In the genomic region with DNA sequence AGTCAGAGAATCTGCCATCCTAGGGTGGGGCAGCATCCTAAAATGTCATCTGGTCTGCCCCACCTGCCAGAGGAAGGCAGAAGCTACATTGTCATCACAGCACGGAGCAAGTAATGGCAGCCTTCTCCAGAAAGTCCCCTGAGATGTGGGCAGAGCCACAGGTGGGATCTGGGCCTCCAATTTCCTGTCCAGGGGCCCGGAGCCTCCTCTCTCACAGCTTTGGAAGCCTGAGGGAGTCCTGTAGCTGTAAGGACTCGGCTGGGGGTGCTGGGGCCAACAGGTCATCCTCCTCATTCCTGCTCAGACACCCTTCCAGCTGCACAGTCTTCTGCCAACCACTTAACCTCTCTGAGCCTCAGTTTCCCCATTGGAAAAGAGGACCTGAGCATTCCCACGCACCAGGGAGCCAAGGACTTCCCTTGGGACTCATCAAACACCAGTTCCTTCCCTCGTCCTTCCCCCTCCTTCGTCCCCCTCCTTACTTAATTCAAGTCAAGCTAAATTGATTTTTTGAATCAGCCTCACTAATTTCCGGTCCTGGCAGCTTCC, we compare ENCODE assay signal across 22 cellular contexts. TPM values are rescaled to one million over a fixed set of nuclear protein-coding genes. Genes with fewer than 3 reads are reported as not detected.
A peak's percentile ranks its signal among the peaks of the same experiment; 100 is the strongest.
DNase-seq lines count a peak whose midpoint lies in the region; ATAC-seq, FAIRE-seq and TF ChIP-seq lines count a peak whose summit lies in the region.
"Had no signal": no experiment of that assay in that cellular context is flagged by ENCODE, and none has a peak within 500 bp of the region (broad histone marks: within the 10 kb centered on the region; RNA-seq: fewer than 3 reads in every experiment).

No MANE protein-coding gene starts in this region.

- no peaks in the 10 kb centered on the region for H3K9me2 ChIP-seq in SK-N-SH

- 53% methylated on average over 6 of the region's 7 CpGs for WGBS in SK-N-SH (ENCODE audit: low lambda C conversion rate)
- 73 to 76% methylated on average over 7 of the region's 7 CpGs for WGBS in heart right ventricle, 2 donors

- H3K27me3 ChIP-seq in SK-N-SH (ENCODE audit: insufficient read depth) (no peaks in the 10 kb centered on the region), astrocyte (ENCODE audit: insufficient read depth, low read length) (no peaks in the 10 kb centered on the region), heart right ventricle (no peaks in the 10 kb centered on the region)

- peak overlapping the region; percentile 75 for H3K27ac Mint-ChIP-seq in astrocyte (ENCODE audit: unreplicated experiment)
- H3K27ac Mint-ChIP-seq in mesothelial cell of epicardium, result peak overlapping the region; percentile 90
- H3K27ac Mint-ChIP-seq: CD4-positive, CD25-positive, alpha-beta regulatory T cell; memory B cell had no signal

- DNase-seq in SK-N-SH, result no peak
- DNase-seq in astrocyte (ENCODE audit: low read depth), result no peak
- DNase-seq in mesothelial cell of epicardium (ENCODE audit: low spot score in 2 of 2, unreplicated experiment in 2 of 2), result no peak
- DNase-seq in urothelium cell line (ENCODE audit: low spot score), result peak; percentile 29
- DNase-seq in ecto neural progenitor cell (ENCODE audit: low spot score), result no peak
- no peak for DNase-seq in heart right ventricle
- DNase-seq: activated CD4-positive, CD25-positive, alpha-beta regulatory T cell treated with anti-CD3 and anti-CD28 coated beads, Interleukin-2, amount 50 U/mL, for 72 hours; CD4-positive, CD25-positive, alpha-beta regulatory T cell; DND-41; hippocampal formation; Kasumi-1; NCI-H1048; NCI-H2029; nephron progenitor cell; NK-92 treated with Interleukin-12 subunit alpha and Interleukin-12 subunit beta, amount 100 ng/mL, for 24 hours had no signal

- peaks cover 39% of the 10 kb centered on the region for H3K27me3 Mint-ChIP-seq in astrocyte (ENCODE audit: low read depth, unreplicated experiment)
- H3K27me3 Mint-ChIP-seq in mesothelial cell of epicardium (ENCODE audit: low read depth), result no peaks in the 10 kb centered on the region

- H3K4me2 ChIP-seq in SK-N-SH (peak overlapping the region; percentile 37; the same call in 1 of the 2 replicates), astrocyte (ENCODE audit: low read length) (peak overlapping the region; percentile 80)

- H3K27ac ChIP-seq in SK-N-SH (ENCODE audit: low read depth in 2 of 2, low read length in 1 of 2) (no peak overlapping the region), astrocyte (ENCODE audit: low read depth, low read length) (peak overlapping the region; percentile 87), heart right ventricle (no peak overlapping the region)

- FAIRE-seq in astrocyte (lab: Jason Lieb, UNC) (no peak), urothelium cell line (lab: Jason Lieb, UNC) (no peak)
- FAIRE-seq: A204.1, endothelial cell of umbilical vein, keratinocyte had no signal

- H3K9me3 ChIP-seq in SK-N-SH (no peaks in the 10 kb centered on the region), astrocyte (ENCODE audit: insufficient read depth, low read depth, low read length) (no peaks in the 10 kb centered on the region), heart right ventricle (no peaks in the 10 kb centered on the region)

- peaks cover 0 to 10% of the 10 kb centered on the region in 2 experiments; a peak in 2 of 4 replicates for H3K4me1 ChIP-seq in SK-N-SH (ENCODE audit: control insufficient read depth in 1 of 2, insufficient read depth in 2 of 2, low read depth in 1 of 2, low read length in 1 of 2)
- H3K4me1 ChIP-seq in astrocyte (ENCODE audit: insufficient read depth, low read length), result peaks cover 32% of the 10 kb centered on the region
- H3K4me1 ChIP-seq in heart right ventricle, result peaks cover 0 to 14% (median 0%) of the 10 kb centered on the region in 9 donors

- H4K20me1 ChIP-seq in SK-N-SH (ENCODE audit: insufficient read depth) (no peaks in the 10 kb centered on the region), astrocyte (ENCODE audit: insufficient read depth, low read length) (no peaks in the 10 kb centered on the region)

- CTCF ChIA-PET in SK-N-SH (lab: Yijun Ruan, JAX), result interaction anchor here (0.6 kb wide), 1 partner anchor 18 kb away, joined by 3 read pairs; no protein-coding TSS in a partner anchor

- intact Hi-C loops in heart right ventricle (cut with DNase I), result no loop called here

- no peaks in the 10 kb centered on the region for H3K36me3 ChIP-seq in SK-N-SH (replicated peaks in 1 of 2; ENCODE audit: control insufficient read depth in 1 of 2, insufficient read depth in 2 of 2, low read length in 1 of 2)
- H3K36me3 ChIP-seq in astrocyte (ENCODE audit: insufficient read depth, low read length), result no peaks in the 10 kb centered on the region
- no peaks in the 10 kb centered on the region for H3K36me3 ChIP-seq in heart right ventricle

- POLR2A ChIA-PET in SK-N-SH (lab: Yijun Ruan, JAX), result no interaction called here

- TF ChIP-seq CTCF in SK-N-SH (IDR thresholded peaks at IDR 0.05), result no peak
- TF ChIP-seq CTCF in astrocyte (IDR thresholded peaks at IDR 0.05; ENCODE audit: insufficient read depth, low read depth, low read length), result no peak
- no peak for TF ChIP-seq CTCF in mesothelial cell of epicardium (IDR thresholded peaks at IDR 0.05; ENCODE audit: unreplicated experiment)
- no peak for TF ChIP-seq CTCF in heart right ventricle (IDR thresholded peaks at IDR 0.05)

- H3K4me3 ChIP-seq in SK-N-SH (ENCODE audit: low read depth in 2 of 2, low read length in 1 of 2) (no peak overlapping the region), astrocyte (ENCODE audit: insufficient read depth, low read depth, low read length) (peak overlapping the region; percentile 1), heart right ventricle (no peak overlapping the region)

- TF ChIP-seq EP300 in SK-N-SH (IDR thresholded peaks at IDR 0.05; ENCODE audit: borderline replicate concordance in 1 of 2, low read depth in 1 of 2, low read length in 1 of 2), result no peak

- TF ChIP-seq RAD21 in SK-N-SH (IDR thresholded peaks at IDR 0.05; ENCODE audit: low read length), result no peak

- H3K79me2 ChIP-seq in SK-N-SH (ENCODE audit: insufficient read depth) (no peaks in the 10 kb centered on the region), astrocyte (ENCODE audit: insufficient read depth, low read length) (no peaks in the 10 kb centered on the region)

- H2AFZ ChIP-seq in SK-N-SH (ENCODE audit: low read depth) (no peak overlapping the region), astrocyte (ENCODE audit: low read depth, low read length) (peak overlapping the region; percentile 50)

- no peak overlapping the region for H3K9ac ChIP-seq in SK-N-SH
- H3K9ac ChIP-seq in astrocyte (ENCODE audit: low read length), result peak overlapping the region; percentile 65

- H3K4me1 Mint-ChIP-seq in astrocyte (ENCODE audit: low read depth, unreplicated experiment), result peaks cover 30% of the 10 kb centered on the region
- H3K4me1 Mint-ChIP-seq in mesothelial cell of epicardium, result peaks cover 60% of the 10 kb centered on the region

- H3F3A ChIP-seq in SK-N-SH (replicated peaks; ENCODE audit: insufficient read depth), result no peaks in the 10 kb centered on the region

- H3K9me3 Mint-ChIP-seq in astrocyte (ENCODE audit: unreplicated experiment) (peaks cover 3% of the 10 kb centered on the region), mesothelial cell of epicardium (no peaks in the 10 kb centered on the region)
- H3K9me3 Mint-ChIP-seq: activated naive CD4-positive, alpha-beta T cell treated with anti-CD3 and anti-CD28 coated beads, Interleukin-2, amount 50 U/mL, for 72 hours; CD4-positive, CD25-positive, alpha-beta regulatory T cell; memory B cell; nephron progenitor cell had no signal

- H3K4me3 Mint-ChIP-seq in astrocyte (ENCODE audit: unreplicated experiment) (no peak overlapping the region), mesothelial cell of epicardium (no peak overlapping the region)
- H3K4me3 Mint-ChIP-seq: CD4-positive, CD25-positive, alpha-beta regulatory T cell; memory B cell; nephron progenitor cell had no signal

- ATAC-seq in SK-N-SH treated with all-trans-retinoic acid at 6 μM for 48 hours, result no peak
- ATAC-seq in heart right ventricle, result no peak
- no peak for ATAC-seq in HG03520 (IDR thresholded peaks at IDR 0.05; ENCODE audit: unreplicated experiment)

- H3K36me3 Mint-ChIP-seq in astrocyte (ENCODE audit: low read depth, unreplicated experiment) (no peaks in the 10 kb centered on the region), mesothelial cell of epicardium (no peaks in the 10 kb centered on the region)
- H3K36me3 Mint-ChIP-seq: activated naive CD4-positive, alpha-beta T cell treated with anti-CD3 and anti-CD28 coated beads, Interleukin-2, amount 50 U/mL, for 72 hours; CD4-positive, CD25-positive, alpha-beta regulatory T cell; memory B cell had no signal

TF ChIP-seq in SK-N-SH, 30 proteins besides CTCF, POLR2A, EP300 and RAD21 (continues in another document):
- TF ChIP-seq, protein P1, sequence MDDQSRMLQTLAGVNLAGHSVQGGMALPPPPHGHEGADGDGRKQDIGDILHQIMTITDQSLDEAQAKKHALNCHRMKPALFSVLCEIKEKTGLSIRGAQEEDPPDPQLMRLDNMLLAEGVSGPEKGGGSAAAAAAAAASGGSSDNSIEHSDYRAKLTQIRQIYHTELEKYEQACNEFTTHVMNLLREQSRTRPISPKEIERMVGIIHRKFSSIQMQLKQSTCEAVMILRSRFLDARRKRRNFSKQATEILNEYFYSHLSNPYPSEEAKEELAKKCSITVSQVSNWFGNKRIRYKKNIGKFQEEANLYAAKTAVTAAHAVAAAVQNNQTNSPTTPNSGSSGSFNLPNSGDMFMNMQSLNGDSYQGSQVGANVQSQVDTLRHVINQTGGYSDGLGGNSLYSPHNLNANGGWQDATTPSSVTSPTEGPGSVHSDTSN (IDR thresholded peaks at IDR 0.05), result no peak

TF ChIP-seq in SK-N-SH treated with all-trans-retinoic acid at 6 μM for 48 hours, 23 proteins besides CTCF, POLR2A, EP300 and RAD21 (continues in another document):
- TF ChIP-seq, protein P2, sequence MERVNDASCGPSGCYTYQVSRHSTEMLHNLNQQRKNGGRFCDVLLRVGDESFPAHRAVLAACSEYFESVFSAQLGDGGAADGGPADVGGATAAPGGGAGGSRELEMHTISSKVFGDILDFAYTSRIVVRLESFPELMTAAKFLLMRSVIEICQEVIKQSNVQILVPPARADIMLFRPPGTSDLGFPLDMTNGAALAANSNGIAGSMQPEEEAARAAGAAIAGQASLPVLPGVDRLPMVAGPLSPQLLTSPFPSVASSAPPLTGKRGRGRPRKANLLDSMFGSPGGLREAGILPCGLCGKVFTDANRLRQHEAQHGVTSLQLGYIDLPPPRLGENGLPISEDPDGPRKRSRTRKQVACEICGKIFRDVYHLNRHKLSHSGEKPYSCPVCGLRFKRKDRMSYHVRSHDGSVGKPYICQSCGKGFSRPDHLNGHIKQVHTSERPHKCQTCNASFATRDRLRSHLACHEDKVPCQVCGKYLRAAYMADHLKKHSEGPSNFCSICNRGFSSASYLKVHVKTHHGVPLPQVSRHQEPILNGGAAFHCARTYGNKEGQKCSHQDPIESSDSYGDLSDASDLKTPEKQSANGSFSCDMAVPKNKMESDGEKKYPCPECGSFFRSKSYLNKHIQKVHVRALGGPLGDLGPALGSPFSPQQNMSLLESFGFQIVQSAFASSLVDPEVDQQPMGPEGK (CRISPR knock-in tag; IDR thresholded peaks at IDR 0.05; ENCODE audit: borderline replicate concordance), result no peak

RNA-seq across cellular contexts. Expression of a gene that starts 48.6 kb away (rescaled TPM):
- polyA plus RNA-seq in SK-N-SH (2012; rRNA removed), result 385 and 459 TPM in 2 replicates
- polyA plus RNA-seq in SK-N-SH (2012; cell fraction: cytosol; rRNA removed), result 248 and 348 TPM in 2 replicates
- polyA plus RNA-seq in SK-N-SH (2012; cell fraction: nucleus; rRNA removed), result 418 and 472 TPM in 2 replicates
- 7.7 and 13.6 TPM in 2 replicates for total RNA-seq in astrocyte
- total RNA-seq in mesothelial cell of epicardium, result 231 to 240 TPM (median 239 TPM) in 3 replicates
- 10 to 100 TPM; 20.8 to 49.7 (median 27.2) TPM for total RNA-seq in heart right ventricle
- polyA plus RNA-seq in heart right ventricle, result 100 to 1,000 TPM in 1 of 2 donors, 10 to 100 TPM in 1; 70.3 to 113 TPM
